Comparison of ENCODE assay signal across 27 cellular contexts in genomic region chr5:123502120-123502519, GRCh38. TPM values are rescaled to one million over a fixed set of nuclear protein-coding genes. Genes with fewer than 3 reads are reported as not detected.
A peak's percentile ranks its signal among the peaks of the same experiment; 100 is the strongest.
DNase-seq lines count a peak whose midpoint lies in the region; ATAC-seq, FAIRE-seq and TF ChIP-seq lines count a peak whose summit lies in the region.
"Had no signal": no experiment of that assay in that cellular context is flagged by ENCODE, and none has a peak within 500 bp of the region (broad histone marks: within the 10 kb centered on the region; RNA-seq: fewer than 3 reads in every experiment).

No MANE protein-coding gene starts in this region.

- H3K4me1 Mint-ChIP-seq in chondrocyte (ENCODE audit: low read depth) = no peaks in the 10 kb centered on the region
- H3K4me1 Mint-ChIP-seq: CD8-positive, alpha-beta memory T cell had no signal

- ATAC-seq in left colon = peak; percentile 82
- ATAC-seq in pancreas = no peak
- ATAC-seq: A549 had no signal

- H3K4me3 Mint-ChIP-seq in chondrocyte (ENCODE audit: unreplicated experiment) = no peak overlapping the region
- H3K4me3 Mint-ChIP-seq: CD14-positive monocyte; CD4-positive, alpha-beta T cell; CD8-positive, alpha-beta memory T cell; HFFc6 had no signal

- H3K4me1 ChIP-seq in colonic mucosa (no peaks in the 10 kb centered on the region), pancreas (no peaks in the 10 kb centered on the region)
- H3K4me1 ChIP-seq: A549, BE2C, HAP-1 had no signal

- no peaks in the 10 kb centered on the region for H3K9me3 Mint-ChIP-seq in chondrocyte (ENCODE audit: low read depth)
- H3K9me3 Mint-ChIP-seq: CD4-positive, alpha-beta T cell; CD8-positive, alpha-beta memory T cell; HFFc6 had no signal

- H3K27me3 ChIP-seq in colonic mucosa (no peaks in the 10 kb centered on the region), pancreas (no peaks in the 10 kb centered on the region)
- H3K27me3 ChIP-seq: BE2C; BLaER1 treated with 17β-estradiol and CSF1 and Interleukin-3, amounts not matched to agents 10 nM and 100 nM had no signal

- H3K9me3 ChIP-seq in colonic mucosa (no peaks in the 10 kb centered on the region), pancreas (no peaks in the 10 kb centered on the region)
- H3K9me3 ChIP-seq: A549; BE2C; BLaER1 treated with 17β-estradiol and CSF1 and Interleukin-3, amounts not matched to agents 10 nM and 100 nM; HAP-1 had no signal

- H3K4me3 ChIP-seq in colonic mucosa (no peak overlapping the region), pancreas (no peak overlapping the region)
- H3K4me3 ChIP-seq: A549; BLaER1 treated with 17β-estradiol and CSF1 and Interleukin-3, amounts not matched to agents 10 nM and 100 nM; HAP-1 had no signal

- no peak for TF ChIP-seq CTCF in colonic mucosa (IDR thresholded peaks at IDR 0.05)
- no peak for TF ChIP-seq CTCF in pancreas (IDR thresholded peaks at IDR 0.05)
- no peak for TF ChIP-seq CTCF in chondrocyte (IDR thresholded peaks at IDR 0.05)

- WGBS in pancreas, 2 donors = 58 to 71% methylated on average over 3 of the region's 3 CpGs

- H3K36me3 ChIP-seq in colonic mucosa (no peaks in the 10 kb centered on the region), pancreas (no peaks in the 10 kb centered on the region)
- H3K36me3 ChIP-seq: BE2C; BLaER1 treated with 17β-estradiol and CSF1 and Interleukin-3, amounts not matched to agents 10 nM and 100 nM; HAP-1 had no signal

- no peak overlapping the region for H3K9ac ChIP-seq in colonic mucosa (ENCODE audit: low read depth in 2 of 2, low read length in 2 of 2)
- H3K9ac ChIP-seq: BLaER1 treated with 17β-estradiol and CSF1 and Interleukin-3, amounts not matched to agents 10 nM and 100 nM had no signal

- no peaks in the 10 kb centered on the region for H3K27me3 Mint-ChIP-seq in chondrocyte (ENCODE audit: low read depth)

- H3K27ac ChIP-seq in colonic mucosa (peak overlapping the region; percentile 70), pancreas (no peak overlapping the region)
- H3K27ac ChIP-seq: A549; BLaER1 treated with 17β-estradiol and CSF1 and Interleukin-3, amounts not matched to agents 10 nM and 100 nM had no signal

- in situ Hi-C loops in G401 (cut with HindIII; ENCODE audit: low sequenced_read_pairs) = no loop called here

- peak; percentile 45 for FAIRE-seq in pancreas (lab: Jason Lieb, UNC)
- FAIRE-seq: A549, D721Med, GM12891, GM18507, H54 had no signal

- intact Hi-C loops in colonic mucosa (cut with DNase I) (no loop called here), left colon (cut with DNase I, micrococcal nuclease) (no loop called here), pancreas (cut with DNase I) (no loop called here)

- no peak overlapping the region for H3K27ac Mint-ChIP-seq in chondrocyte (ENCODE audit: unreplicated experiment)
- H3K27ac Mint-ChIP-seq: CD4-positive, alpha-beta T cell; CD8-positive, alpha-beta memory T cell; HFFc6 had no signal

- DNase-seq in colonic mucosa = no peak
- DNase-seq in left colon = no peak
- no peak for DNase-seq in pancreas
- DNase-seq in G401 (ENCODE audit: low spot score) = no peak
- DNase-seq in activated T-cell treated with anti-CD3 and anti-CD28 coated beads, Interleukin-2, amount 50 U/mL, for 1 hour = no peak
- no peak for DNase-seq in cortex of kidney (lab: John Stamatoyannopoulos, UW)
- no peak for DNase-seq in chondrocyte (ENCODE audit: low spot score)
- DNase-seq: 8988T; ACHN; AML-193; BE2C; CD4-positive, alpha-beta T cell; CD8-positive, alpha-beta memory T cell; DMS 273 treated with DMSO at 0.1 percent for 48 hours; DMS79; EL; GF-D8; GOT3; HFFc6 had no signal

- no peaks in the 10 kb centered on the region for H3K36me3 Mint-ChIP-seq in chondrocyte (ENCODE audit: low read depth)
- H3K36me3 Mint-ChIP-seq: CD14-positive monocyte; CD8-positive, alpha-beta memory T cell had no signal

RNA-seq across cellular contexts. Expression of gene CSNK1G3, which starts 9.9 kb away (rescaled TPM):
- 10 to 100 TPM; 55.5 to 78.3 TPM for total RNA-seq in colonic mucosa
- 10 to 100 TPM; 51.9 to 70.1 TPM for total RNA-seq in left colon
- total RNA-seq in pancreas = 10 to 100 TPM; 11.3 to 29.0 (median 16.7) TPM
- 1 to 10 TPM; 3.9 to 6.0 TPM for polyA plus RNA-seq in pancreas
- total RNA-seq in G401 (2014; rRNA removed; shearing (Covaris generic)) = 23.8 and 30.0 TPM in 2 replicates
- total RNA-seq in chondrocyte = 39.4 to 46.6 TPM (median 42.2 TPM) in 3 replicates
